ENCODE assay signal across 1 cellular context in genomic region chr4:40205259-40206198, GRCh38.
TF ChIP-seq lines count a peak whose summit lies in the region.

No MANE protein-coding gene starts in this region.

TF ChIP-seq in K562, 482 proteins besides CTCF, POLR2A, EP300 and RAD21 (continued from another document and continues in another):
- TF ChIP-seq, protein P1, sequence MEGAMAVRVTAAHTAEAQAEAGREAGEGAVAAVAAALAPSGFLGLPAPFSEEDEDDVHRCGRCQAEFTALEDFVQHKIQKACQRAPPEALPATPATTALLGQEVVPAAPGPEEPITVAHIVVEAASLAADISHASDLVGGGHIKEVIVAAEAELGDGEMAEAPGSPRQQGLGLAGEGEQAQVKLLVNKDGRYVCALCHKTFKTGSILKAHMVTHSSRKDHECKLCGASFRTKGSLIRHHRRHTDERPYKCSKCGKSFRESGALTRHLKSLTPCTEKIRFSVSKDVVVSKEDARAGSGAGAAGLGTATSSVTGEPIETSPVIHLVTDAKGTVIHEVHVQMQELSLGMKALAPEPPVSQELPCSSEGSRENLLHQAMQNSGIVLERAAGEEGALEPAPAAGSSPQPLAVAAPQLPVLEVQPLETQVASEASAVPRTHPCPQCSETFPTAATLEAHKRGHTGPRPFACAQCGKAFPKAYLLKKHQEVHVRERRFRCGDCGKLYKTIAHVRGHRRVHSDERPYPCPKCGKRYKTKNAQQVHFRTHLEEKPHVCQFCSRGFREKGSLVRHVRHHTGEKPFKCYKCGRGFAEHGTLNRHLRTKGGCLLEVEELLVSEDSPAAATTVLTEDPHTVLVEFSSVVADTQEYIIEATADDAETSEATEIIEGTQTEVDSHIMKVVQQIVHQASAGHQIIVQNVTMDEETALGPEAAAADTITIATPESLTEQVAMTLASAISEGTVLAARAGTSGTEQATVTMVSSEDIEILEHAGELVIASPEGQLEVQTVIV (CRISPR knock-in tag; IDR thresholded peaks at IDR 0.05; ENCODE audit: borderline replicate concordance) = no peak
- TF ChIP-seq POLR2B (IDR thresholded peaks at IDR 0.05; ENCODE audit: low read depth, partially characterized antibody) = peak; percentile 67
- TF ChIP-seq WHSC1 (IDR thresholded peaks at IDR 0.05; ENCODE audit: low read length) = no peak
- TF ChIP-seq TRIM28 (IDR thresholded peaks at IDR 0.05) = no peak
- no peak for TF ChIP-seq KDM4B (IDR thresholded peaks at IDR 0.05; ENCODE audit: borderline replicate concordance in 2 of 2, low read depth in 1 of 2)
- no peak for TF ChIP-seq NR4A1 (CRISPR knock-in tag; IDR thresholded peaks at IDR 0.05)
- TF ChIP-seq NR4A1 (tag; IDR thresholded peaks at IDR 0.05) = no peak
- no peak for TF ChIP-seq NFATC3 (IDR thresholded peaks at IDR 0.05)
- TF ChIP-seq KDM2B (CRISPR knock-in tag; IDR thresholded peaks at IDR 0.05) = no peak
- no peak for TF ChIP-seq BCL6 (CRISPR knock-in tag; IDR thresholded peaks at IDR 0.05)
- no peak for TF ChIP-seq ZNF212 (CRISPR knock-in tag; IDR thresholded peaks at IDR 0.05)
- no peak for TF ChIP-seq THAP12 (CRISPR knock-in tag; IDR thresholded peaks at IDR 0.05)
- peak; percentile 61 for TF ChIP-seq RBFOX2 (IDR thresholded peaks at IDR 0.05; ENCODE audit: low read depth, low read length)
- peak; percentile 40; the same call in 1 of the 2 replicates for TF ChIP-seq ZEB2 (IDR thresholded peaks at IDR 0.05)
- no peak for TF ChIP-seq ZNF436 (CRISPR knock-in tag; IDR thresholded peaks at IDR 0.05)
- no peak for TF ChIP-seq ZNF232 (CRISPR knock-in tag; IDR thresholded peaks at IDR 0.05)
- no peak; a peak in 1 of 4 replicates for TF ChIP-seq NRF1 (conservative IDR thresholded peaks at IDR 0.05 in 1 of 2, IDR thresholded peaks at IDR 0.05 in 1 of 2)
- TF ChIP-seq NCOA1 (IDR thresholded peaks at IDR 0.05; ENCODE audit: low read depth) = peak; percentile 58; the same call in 1 of the 2 replicates
- peak; percentile 30 for TF ChIP-seq TAF9B (IDR thresholded peaks at IDR 0.05; ENCODE audit: partially characterized antibody)
- no peak for TF ChIP-seq NFYB (IDR thresholded peaks at IDR 0.05; ENCODE audit: extremely low read depth, insufficient read length)
- no peak for TF ChIP-seq SAFB2 (IDR thresholded peaks at IDR 0.05; ENCODE audit: borderline replicate concordance, low read depth, low read length, severe bottlenecking)
- 0 out of 2 replicates have a peak, but pooled peaks have one; percentile 16 for TF ChIP-seq ZNF431 (CRISPR knock-in tag; IDR thresholded peaks at IDR 0.05)
- TF ChIP-seq FOS (IDR thresholded peaks at IDR 0.05; ENCODE audit: extremely low read depth, insufficient read length) = no peak
- no peak for TF ChIP-seq SMAD2 (IDR thresholded peaks at IDR 0.05; ENCODE audit: low read depth, low read length)
- peak; percentile 61; the same call in 1 of the 2 replicates for TF ChIP-seq ATF4 (CRISPR knock-in tag; IDR thresholded peaks at IDR 0.05)
- no peak for TF ChIP-seq ZNF75A (CRISPR knock-in tag; IDR thresholded peaks at IDR 0.05)
- TF ChIP-seq ZKSCAN1 (IDR thresholded peaks at IDR 0.05; ENCODE audit: low read depth, low read length) = no peak
- TF ChIP-seq E2F3 (CRISPR knock-in tag; IDR thresholded peaks at IDR 0.05) = no peak
- no peak for TF ChIP-seq CBFB (CRISPR knock-in tag; IDR thresholded peaks at IDR 0.05)
- TF ChIP-seq, protein P2, sequence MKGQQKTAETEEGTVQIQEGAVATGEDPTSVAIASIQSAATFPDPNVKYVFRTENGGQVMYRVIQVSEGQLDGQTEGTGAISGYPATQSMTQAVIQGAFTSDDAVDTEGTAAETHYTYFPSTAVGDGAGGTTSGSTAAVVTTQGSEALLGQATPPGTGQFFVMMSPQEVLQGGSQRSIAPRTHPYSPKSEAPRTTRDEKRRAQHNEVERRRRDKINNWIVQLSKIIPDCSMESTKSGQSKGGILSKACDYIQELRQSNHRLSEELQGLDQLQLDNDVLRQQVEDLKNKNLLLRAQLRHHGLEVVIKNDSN (CRISPR knock-in tag; IDR thresholded peaks at IDR 0.05) = no peak
- no peak for TF ChIP-seq ZNF444 (CRISPR knock-in tag; IDR thresholded peaks at IDR 0.05)
- TF ChIP-seq SRF (CRISPR knock-in tag; IDR thresholded peaks at IDR 0.05) = no peak
- TF ChIP-seq RREB1 (CRISPR knock-in tag; IDR thresholded peaks at IDR 0.05) = no peak
- TF ChIP-seq EWSR1 (IDR thresholded peaks at IDR 0.05; ENCODE audit: borderline replicate concordance, low read depth, partially characterized antibody) = no peak
- no peak for TF ChIP-seq ZNF445 (CRISPR knock-in tag; IDR thresholded peaks at IDR 0.05; ENCODE audit: low read depth)
- TF ChIP-seq, protein P3, sequence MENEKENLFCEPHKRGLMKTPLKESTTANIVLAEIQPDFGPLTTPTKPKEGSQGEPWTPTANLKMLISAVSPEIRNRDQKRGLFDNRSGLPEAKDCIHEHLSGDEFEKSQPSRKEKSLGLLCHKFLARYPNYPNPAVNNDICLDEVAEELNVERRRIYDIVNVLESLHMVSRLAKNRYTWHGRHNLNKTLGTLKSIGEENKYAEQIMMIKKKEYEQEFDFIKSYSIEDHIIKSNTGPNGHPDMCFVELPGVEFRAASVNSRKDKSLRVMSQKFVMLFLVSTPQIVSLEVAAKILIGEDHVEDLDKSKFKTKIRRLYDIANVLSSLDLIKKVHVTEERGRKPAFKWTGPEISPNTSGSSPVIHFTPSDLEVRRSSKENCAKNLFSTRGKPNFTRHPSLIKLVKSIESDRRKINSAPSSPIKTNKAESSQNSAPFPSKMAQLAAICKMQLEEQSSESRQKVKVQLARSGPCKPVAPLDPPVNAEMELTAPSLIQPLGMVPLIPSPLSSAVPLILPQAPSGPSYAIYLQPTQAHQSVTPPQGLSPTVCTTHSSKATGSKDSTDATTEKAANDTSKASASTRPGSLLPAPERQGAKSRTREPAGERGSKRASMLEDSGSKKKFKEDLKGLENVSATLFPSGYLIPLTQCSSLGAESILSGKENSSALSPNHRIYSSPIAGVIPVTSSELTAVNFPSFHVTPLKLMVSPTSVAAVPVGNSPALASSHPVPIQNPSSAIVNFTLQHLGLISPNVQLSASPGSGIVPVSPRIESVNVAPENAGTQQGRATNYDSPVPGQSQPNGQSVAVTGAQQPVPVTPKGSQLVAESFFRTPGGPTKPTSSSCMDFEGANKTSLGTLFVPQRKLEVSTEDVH (IDR thresholded peaks at IDR 0.05; ENCODE audit: low read depth, partially characterized antibody) = no peak
- TF ChIP-seq DNMT1 (IDR thresholded peaks at IDR 0.05) = no peak
- TF ChIP-seq E2F6 (IDR thresholded peaks at IDR 0.05; ENCODE audit: borderline replicate concordance in 1 of 2, extremely low read depth in 1 of 2, insufficient read depth in 1 of 2, insufficient read length in 1 of 2, low read depth in 1 of 2, low read length in 1 of 2, poor library complexity in 1 of 2, severe bottlenecking in 1 of 2) = no peak
- TF ChIP-seq ZNF586 (CRISPR knock-in tag; conservative IDR thresholded peaks at IDR 0.05) = no peak
- no peak for TF ChIP-seq HNRNPH1 (optimal IDR thresholded peaks at IDR 0.05; ENCODE audit: low read depth, low read length)
- TF ChIP-seq NONO (IDR thresholded peaks at IDR 0.05; ENCODE audit: low read depth in 2 of 2, low read length in 1 of 2) = no peak
- TF ChIP-seq SREBF2 (CRISPR knock-in tag; IDR thresholded peaks at IDR 0.05) = no peak
- TF ChIP-seq ZNF589 (CRISPR knock-in tag; IDR thresholded peaks at IDR 0.05; ENCODE audit: low read depth) = peak; percentile 82
- TF ChIP-seq ZNF717 (CRISPR knock-in tag; IDR thresholded peaks at IDR 0.05) = no peak
- TF ChIP-seq, protein P4, sequence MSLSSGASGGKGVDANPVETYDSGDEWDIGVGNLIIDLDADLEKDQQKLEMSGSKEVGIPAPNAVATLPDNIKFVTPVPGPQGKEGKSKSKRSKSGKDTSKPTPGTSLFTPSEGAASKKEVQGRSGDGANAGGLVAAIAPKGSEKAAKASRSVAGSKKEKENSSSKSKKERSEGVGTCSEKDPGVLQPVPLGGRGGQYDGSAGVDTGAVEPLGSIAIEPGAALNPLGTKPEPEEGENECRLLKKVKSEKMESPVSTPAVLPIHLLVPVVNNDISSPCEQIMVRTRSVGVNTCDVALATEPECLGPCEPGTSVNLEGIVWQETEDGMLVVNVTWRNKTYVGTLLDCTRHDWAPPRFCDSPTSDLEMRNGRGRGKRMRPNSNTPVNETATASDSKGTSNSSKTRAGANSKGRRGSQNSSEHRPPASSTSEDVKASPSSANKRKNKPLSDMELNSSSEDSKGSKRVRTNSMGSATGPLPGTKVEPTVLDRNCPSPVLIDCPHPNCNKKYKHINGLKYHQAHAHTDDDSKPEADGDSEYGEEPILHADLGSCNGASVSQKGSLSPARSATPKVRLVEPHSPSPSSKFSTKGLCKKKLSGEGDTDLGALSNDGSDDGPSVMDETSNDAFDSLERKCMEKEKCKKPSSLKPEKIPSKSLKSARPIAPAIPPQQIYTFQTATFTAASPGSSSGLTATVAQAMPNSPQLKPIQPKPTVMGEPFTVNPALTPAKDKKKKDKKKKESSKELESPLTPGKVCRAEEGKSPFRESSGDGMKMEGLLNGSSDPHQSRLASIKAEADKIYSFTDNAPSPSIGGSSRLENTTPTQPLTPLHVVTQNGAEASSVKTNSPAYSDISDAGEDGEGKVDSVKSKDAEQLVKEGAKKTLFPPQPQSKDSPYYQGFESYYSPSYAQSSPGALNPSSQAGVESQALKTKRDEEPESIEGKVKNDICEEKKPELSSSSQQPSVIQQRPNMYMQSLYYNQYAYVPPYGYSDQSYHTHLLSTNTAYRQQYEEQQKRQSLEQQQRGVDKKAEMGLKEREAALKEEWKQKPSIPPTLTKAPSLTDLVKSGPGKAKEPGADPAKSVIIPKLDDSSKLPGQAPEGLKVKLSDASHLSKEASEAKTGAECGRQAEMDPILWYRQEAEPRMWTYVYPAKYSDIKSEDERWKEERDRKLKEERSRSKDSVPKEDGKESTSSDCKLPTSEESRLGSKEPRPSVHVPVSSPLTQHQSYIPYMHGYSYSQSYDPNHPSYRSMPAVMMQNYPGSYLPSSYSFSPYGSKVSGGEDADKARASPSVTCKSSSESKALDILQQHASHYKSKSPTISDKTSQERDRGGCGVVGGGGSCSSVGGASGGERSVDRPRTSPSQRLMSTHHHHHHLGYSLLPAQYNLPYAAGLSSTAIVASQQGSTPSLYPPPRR (CRISPR knock-in tag; IDR thresholded peaks at IDR 0.05; ENCODE audit: borderline replicate concordance) = no peak
- TF ChIP-seq ZC3H4 (CRISPR knock-in tag; IDR thresholded peaks at IDR 0.05; ENCODE audit: borderline replicate concordance) = no peak
- TF ChIP-seq ZNF79 (CRISPR knock-in tag; IDR thresholded peaks at IDR 0.05; ENCODE audit: low read depth) = no peak
